8 cellular contexts compared by ENCODE assay signal in genomic region chr3:29065211-29065785, GRCh38.
DNase-seq lines count a peak whose midpoint lies in the region; ATAC-seq lines count a peak whose summit lies in the region.

No MANE protein-coding gene starts in this region.

- H3K4me1 ChIP-seq in ectodermal cell (ENCODE audit: control insufficient read depth, insufficient read depth, low read length): peaks cover 20% of the 10 kb centered on the region
- no peaks in the 10 kb centered on the region for H3K4me1 ChIP-seq in mesendoderm (ENCODE audit: control insufficient read depth, low read depth, low read length)

- no peak overlapping the region for H3K27ac Mint-ChIP-seq in activated CD4-positive, alpha-beta T cell treated with anti-CD3 and anti-CD28 coated beads, Interleukin-2, amount 10 ng/mL, durations not matched to agents 24 days and 14 days

- no peak overlapping the region for H3K18ac ChIP-seq in mesendoderm (ENCODE audit: low read length)

- H2BK5ac ChIP-seq in mesendoderm (ENCODE audit: low read length): no peak overlapping the region

- H2BK120ac ChIP-seq in mesendoderm (ENCODE audit: low read depth, low read length): no peak overlapping the region

- H3K9me3 Mint-ChIP-seq in activated CD4-positive, alpha-beta T cell treated with anti-CD3 and anti-CD28 coated beads, Interleukin-2, amount 10 ng/mL, durations not matched to agents 24 days and 14 days: peaks cover under 1% of the 10 kb centered on the region

- no peak overlapping the region for H3K56ac ChIP-seq in mesendoderm (ENCODE audit: low read length)

- no peak overlapping the region for H3K23ac ChIP-seq in mesendoderm (ENCODE audit: low read length)

- H3K27ac ChIP-seq in ectodermal cell (ENCODE audit: insufficient read depth, low read depth, low read length, poor library complexity, severe bottlenecking): peak overlapping the region; percentile 71
- H3K27ac ChIP-seq in mesendoderm (ENCODE audit: low read depth, low read length): no peak overlapping the region

- no peaks in the 10 kb centered on the region for H3K36me3 Mint-ChIP-seq in activated CD4-positive, alpha-beta T cell treated with anti-CD3 and anti-CD28 coated beads, Interleukin-2, amount 10 ng/mL, durations not matched to agents 24 days and 14 days (ENCODE audit: low read depth)

- H3K4me3 ChIP-seq in ectodermal cell (ENCODE audit: insufficient read depth, low read depth, low read length): no peak overlapping the region
- no peak overlapping the region for H3K4me3 ChIP-seq in mesendoderm (ENCODE audit: low read length)

- H3K79me2 ChIP-seq in mesendoderm (ENCODE audit: control insufficient read depth, insufficient read depth, low read length): no peaks in the 10 kb centered on the region

- no peak for ATAC-seq in HG03135 (IDR thresholded peaks at IDR 0.05; ENCODE audit: unreplicated experiment)

- H2BK15ac ChIP-seq in mesendoderm (replicated peaks; ENCODE audit: low read depth): no peak overlapping the region

- no peaks in the 10 kb centered on the region for H3K27me3 Mint-ChIP-seq in activated CD4-positive, alpha-beta T cell treated with anti-CD3 and anti-CD28 coated beads, Interleukin-2, amount 10 ng/mL, durations not matched to agents 24 days and 14 days

- no peaks in the 10 kb centered on the region for H3K27me3 ChIP-seq in ectodermal cell (ENCODE audit: control insufficient read depth, insufficient read depth, low read length, poor library complexity, severe bottlenecking)
- H3K27me3 ChIP-seq in mesendoderm (ENCODE audit: insufficient read depth, low read length, poor library complexity): no peaks in the 10 kb centered on the region

- H3K4ac ChIP-seq in mesendoderm (ENCODE audit: low read depth, low read length): no peak overlapping the region

- H3K4me2 ChIP-seq in mesendoderm (ENCODE audit: low read length): no peak overlapping the region

- intact Hi-C loops in activated CD4-positive, alpha-beta T cell treated with anti-CD3 and anti-CD28 coated beads, Interleukin-2, amount 10 ng/mL, durations not matched to agents 24 days and 14 days (cut with micrococcal nuclease): no loop called here

- no peaks in the 10 kb centered on the region for H3K79me1 ChIP-seq in mesendoderm (ENCODE audit: low read length)

- no peaks in the 10 kb centered on the region for H3K9me3 ChIP-seq in ectodermal cell (ENCODE audit: control insufficient read depth, low read length)

- no peak overlapping the region for H4K8ac ChIP-seq in mesendoderm (ENCODE audit: low read depth, low read length)

- no peak overlapping the region for H3K4me3 Mint-ChIP-seq in activated CD4-positive, alpha-beta T cell treated with anti-CD3 and anti-CD28 coated beads, Interleukin-2, amount 10 ng/mL, durations not matched to agents 24 days and 14 days

- H3K36me3 ChIP-seq in ectodermal cell (ENCODE audit: control insufficient read depth, insufficient read depth, low read length) (no peaks in the 10 kb centered on the region), mesendoderm (ENCODE audit: control insufficient read depth, insufficient read depth, low read length) (no peaks in the 10 kb centered on the region)

- no peak overlapping the region for H3K9ac ChIP-seq in mesendoderm (ENCODE audit: low read length)

- no peak overlapping the region for H4K5ac ChIP-seq in mesendoderm (ENCODE audit: low read length)

- WGBS in ectodermal cell, 2 experiments: 50 to 51% methylated on average over 2 of the region's 2 CpGs
- no CpG with 5 or more reads among the region's 2 CpGs for WGBS in mesendoderm (ENCODE audit: extremely low coverage, insufficient coverage, low lambda C conversion rate)

- no peak overlapping the region for H2AK5ac ChIP-seq in mesendoderm (ENCODE audit: low read length)

- no peaks in the 10 kb centered on the region for H3K4me1 Mint-ChIP-seq in activated CD4-positive, alpha-beta T cell treated with anti-CD3 and anti-CD28 coated beads, Interleukin-2, amount 10 ng/mL, durations not matched to agents 24 days and 14 days

- DNase-seq in EH (ENCODE audit: low read depth) (peak; percentile 98), NCI-H510A (lab: John Stamatoyannopoulos, UW) (peak; percentile 48), mesendoderm (peak; percentile 91), NCI-H1436 treated with DMSO at 0.1 percent for 48 hours (lab: John Stamatoyannopoulos, UW) (no peak)
- no peak for DNase-seq in activated T-cell treated with anti-CD3 and anti-CD28 coated beads, Interleukin-2, amount 50 U/mL, for 1 hour
- no peak for DNase-seq in activated CD4-positive, alpha-beta T cell treated with anti-CD3 and anti-CD28 coated beads, Interleukin-2, amount 10 ng/mL, durations not matched to agents 24 days and 14 days

Comparison
In these comparisons a context has a peak if more than half of its experiments do, and no peak if none do; other contexts are left out.
1. DNase-seq: peak in EH (single experiment), NCI-H510A (single experiment) and mesendoderm (single experiment); none in activated T-cell treated with anti-CD3 and anti-CD28 coated beads, Interleukin-2, amount 50 U/mL, for 1 hour (single experiment), activated CD4-positive, alpha-beta T cell treated with anti-CD3 and anti-CD28 coated beads, Interleukin-2, amount 10 ng/mL, durations not matched to agents 24 days and 14 days (single experiment) and NCI-H1436 treated with DMSO at 0.1 percent for 48 hours (single experiment).